In the genomic region with DNA sequence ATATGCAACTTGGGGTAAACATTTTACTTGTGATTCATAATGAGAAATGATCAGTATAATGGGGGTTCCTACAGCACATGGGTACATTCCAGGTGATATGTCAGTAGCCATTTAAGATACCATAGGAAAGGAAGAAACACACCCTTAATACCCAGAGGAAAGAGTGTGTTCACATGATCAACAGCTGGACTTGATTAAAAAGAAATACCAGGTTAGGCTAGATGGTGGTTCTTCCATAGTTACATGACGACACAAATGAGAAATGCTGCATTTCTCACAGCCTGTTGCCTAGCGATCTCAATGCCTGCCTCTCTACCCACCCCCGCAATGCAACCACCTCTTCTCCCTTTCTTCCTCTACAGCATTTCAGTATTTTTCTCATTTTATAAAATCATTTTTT, we compare ENCODE assay signal across 1 cellular context.
TF ChIP-seq lines count a peak whose summit lies in the region.

No MANE protein-coding gene starts in this region.

TF ChIP-seq in SK-N-SH, 30 proteins besides CTCF, POLR2A, EP300 and RAD21 (continued from another document):
- TF ChIP-seq RFX5 (IDR thresholded peaks at IDR 0.05; ENCODE audit: low read length) = no peak
- peak; percentile 92 for TF ChIP-seq TCF12 (IDR thresholded peaks at IDR 0.05)
- TF ChIP-seq, protein P1, sequence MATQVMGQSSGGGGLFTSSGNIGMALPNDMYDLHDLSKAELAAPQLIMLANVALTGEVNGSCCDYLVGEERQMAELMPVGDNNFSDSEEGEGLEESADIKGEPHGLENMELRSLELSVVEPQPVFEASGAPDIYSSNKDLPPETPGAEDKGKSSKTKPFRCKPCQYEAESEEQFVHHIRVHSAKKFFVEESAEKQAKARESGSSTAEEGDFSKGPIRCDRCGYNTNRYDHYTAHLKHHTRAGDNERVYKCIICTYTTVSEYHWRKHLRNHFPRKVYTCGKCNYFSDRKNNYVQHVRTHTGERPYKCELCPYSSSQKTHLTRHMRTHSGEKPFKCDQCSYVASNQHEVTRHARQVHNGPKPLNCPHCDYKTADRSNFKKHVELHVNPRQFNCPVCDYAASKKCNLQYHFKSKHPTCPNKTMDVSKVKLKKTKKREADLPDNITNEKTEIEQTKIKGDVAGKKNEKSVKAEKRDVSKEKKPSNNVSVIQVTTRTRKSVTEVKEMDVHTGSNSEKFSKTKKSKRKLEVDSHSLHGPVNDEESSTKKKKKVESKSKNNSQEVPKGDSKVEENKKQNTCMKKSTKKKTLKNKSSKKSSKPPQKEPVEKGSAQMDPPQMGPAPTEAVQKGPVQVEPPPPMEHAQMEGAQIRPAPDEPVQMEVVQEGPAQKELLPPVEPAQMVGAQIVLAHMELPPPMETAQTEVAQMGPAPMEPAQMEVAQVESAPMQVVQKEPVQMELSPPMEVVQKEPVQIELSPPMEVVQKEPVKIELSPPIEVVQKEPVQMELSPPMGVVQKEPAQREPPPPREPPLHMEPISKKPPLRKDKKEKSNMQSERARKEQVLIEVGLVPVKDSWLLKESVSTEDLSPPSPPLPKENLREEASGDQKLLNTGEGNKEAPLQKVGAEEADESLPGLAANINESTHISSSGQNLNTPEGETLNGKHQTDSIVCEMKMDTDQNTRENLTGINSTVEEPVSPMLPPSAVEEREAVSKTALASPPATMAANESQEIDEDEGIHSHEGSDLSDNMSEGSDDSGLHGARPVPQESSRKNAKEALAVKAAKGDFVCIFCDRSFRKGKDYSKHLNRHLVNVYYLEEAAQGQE (IDR thresholded peaks at IDR 0.05; ENCODE audit: low read depth, low read length) = no peak
- no peak for TF ChIP-seq FOXM1 (IDR thresholded peaks at IDR 0.05; ENCODE audit: low read depth)
